ENCODE assay signal across 21 cellular contexts in genomic region chrX:27863813-27864212, GRCh38. TPM values are rescaled to one million over a fixed set of nuclear protein-coding genes. Genes with fewer than 3 reads are reported as not detected.
"Had no signal": no experiment of that assay in that cellular context is flagged by ENCODE, and none has a peak within 500 bp of the region (broad histone marks: within the 10 kb centered on the region; RNA-seq: fewer than 3 reads in every experiment).

No MANE protein-coding gene starts in this region.

- H3K27me3 Mint-ChIP-seq: activated CD4-positive, alpha-beta T cell treated with anti-CD3 and anti-CD28 coated beads, Interleukin-2, amount 10 ng/mL, durations not matched to agents 7 days and 5 days; activated naive CD8-positive, alpha-beta T cell; brain; dendritic cell treated with granulocyte-macrophage colony-stimulating factor and Interleukin-4, amounts not matched to agents 40 ng/mL and 50 ng/mL, for 4 days had no signal

- H3K4me1 ChIP-seq: gastroesophageal sphincter, prostate gland, sigmoid colon, tibial artery had no signal

- H3K4me1 Mint-ChIP-seq: activated CD4-positive, alpha-beta T cell treated with anti-CD3 and anti-CD28 coated beads, Interleukin-2, amount 10 ng/mL, durations not matched to agents 7 days and 5 days; brain; natural killer cell; stimulated activated effector memory CD8-positive, alpha-beta T cell treated with anti-CD3 and anti-CD28 coated beads, Interleukin-12 subunit alpha, Interleukin-12 subunit beta, amount 100 ng/mL, for 72 hours had no signal

- H3K9me3 ChIP-seq: gastroesophageal sphincter, prostate gland, sigmoid colon, tibial artery had no signal

- H3K36me3 ChIP-seq: gastroesophageal sphincter, prostate gland, sigmoid colon, tibial artery had no signal

- H3K4me3 ChIP-seq: gastroesophageal sphincter, prostate gland, sigmoid colon, tibial artery had no signal

- ATAC-seq: gastroesophageal sphincter; natural killer cell; stimulated activated effector memory CD8-positive, alpha-beta T cell treated with anti-CD3 and anti-CD28 coated beads, Interleukin-12 subunit alpha, Interleukin-12 subunit beta, amount 100 ng/mL, for 72 hours had no signal

- DNase-seq: activated CD4-positive, alpha-beta T cell treated with anti-CD3 and anti-CD28 coated beads, Interleukin-2, amount 10 ng/mL, durations not matched to agents 7 days and 5 days; activated CD8-positive, alpha-beta memory T cell treated with anti-CD3 and anti-CD28 coated beads for 24 hours; activated gamma-delta T cell treated with Interleukin-2 at 50 U/mL for 16 hours; amniotic stem cell; effector memory CD4-positive, alpha-beta T cell; kidney glomerular epithelial cell; mesenchymal stem cell; natural killer cell; nucleus accumbens; sigmoid colon; stimulated activated CD4-positive, alpha-beta T cell treated with anti-CD3 and anti-CD28 coated beads, Interleukin-12 subunit alpha, Interleukin-12 subunit beta, amount 100 ng/mL, for 4 hours; stimulated activated CD4-positive, alpha-beta T cell treated with anti-CD3 and anti-CD28 coated beads, Interleukin-2, amount 100 ng/mL, for 24 hours; tibial artery had no signal

- H3K4me3 Mint-ChIP-seq: activated CD4-positive, alpha-beta T cell treated with anti-CD3 and anti-CD28 coated beads, Interleukin-2, amount 10 ng/mL, durations not matched to agents 7 days and 5 days; activated naive CD8-positive, alpha-beta T cell; brain; dendritic cell treated with granulocyte-macrophage colony-stimulating factor and Interleukin-4, amounts not matched to agents 40 ng/mL and 50 ng/mL, for 4 days; natural killer cell; stimulated activated effector memory CD8-positive, alpha-beta T cell treated with anti-CD3 and anti-CD28 coated beads, Interleukin-12 subunit alpha, Interleukin-12 subunit beta, amount 100 ng/mL, for 72 hours had no signal

- H3K27me3 ChIP-seq: gastroesophageal sphincter, sigmoid colon, tibial artery had no signal

- H3K36me3 Mint-ChIP-seq: activated naive CD8-positive, alpha-beta T cell; brain; natural killer cell; stimulated activated effector memory CD8-positive, alpha-beta T cell treated with anti-CD3 and anti-CD28 coated beads, Interleukin-12 subunit alpha, Interleukin-12 subunit beta, amount 100 ng/mL, for 72 hours had no signal

- H3K27ac Mint-ChIP-seq: activated CD4-positive, alpha-beta T cell treated with anti-CD3 and anti-CD28 coated beads, Interleukin-2, amount 10 ng/mL, durations not matched to agents 7 days and 5 days; activated naive CD8-positive, alpha-beta T cell; brain; dendritic cell treated with granulocyte-macrophage colony-stimulating factor and Interleukin-4, amounts not matched to agents 40 ng/mL and 50 ng/mL, for 4 days; natural killer cell; stimulated activated effector memory CD8-positive, alpha-beta T cell treated with anti-CD3 and anti-CD28 coated beads, Interleukin-12 subunit alpha, Interleukin-12 subunit beta, amount 100 ng/mL, for 72 hours had no signal

RNA-seq across cellular contexts. Expression of gene MAGEB10, which starts 56.0 kb away (rescaled TPM):
- total RNA-seq: activated CD4-positive, alpha-beta T cell treated with anti-CD3 and anti-CD28 coated beads, Interleukin-2, amount 10 ng/mL, durations not matched to agents 7 days and 5 days; epithelial cell of proximal tubule; gastroesophageal sphincter; liver; natural killer cell; sigmoid colon had no signal
- polyA plus RNA-seq: liver, sigmoid colon had no signal
